Comparison of ENCODE assay signal across 26 cellular contexts in the genomic region with DNA sequence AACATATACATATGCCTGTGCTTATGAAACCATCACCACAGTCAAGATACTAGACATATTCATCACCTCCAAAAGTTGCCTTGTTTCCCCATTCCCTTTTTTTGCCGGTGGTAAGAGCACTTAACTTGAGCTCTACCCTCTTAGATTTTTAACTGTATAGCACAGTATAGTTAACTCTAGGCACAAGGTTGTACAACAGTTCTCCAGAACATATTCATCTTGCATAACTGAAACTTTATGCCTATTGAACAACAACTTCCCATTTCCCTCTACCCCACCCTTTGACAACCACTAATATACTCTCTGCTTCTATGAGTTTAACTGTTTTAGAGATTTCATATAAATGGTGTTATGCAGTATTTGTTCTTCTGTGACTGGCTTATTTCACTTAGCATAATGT.
"Had no signal": no experiment of that assay in that cellular context is flagged by ENCODE, and none has a peak within 500 bp of the region (broad histone marks: within the 10 kb centered on the region; RNA-seq: fewer than 3 reads in every experiment).

No MANE protein-coding gene starts in this region.

- H3K4me3 ChIP-seq: body of pancreas, cardiac muscle cell, lower lobe of right lung, neural progenitor cell, sigmoid colon, smooth muscle cell, thoracic aorta had no signal

- H2AFZ ChIP-seq: neural progenitor cell had no signal

- H3K27me3 Mint-ChIP-seq: activated naive CD4-positive, alpha-beta T cell treated with anti-CD3 and anti-CD28 coated beads, Interleukin-2, amount 50 U/mL, for 24 hours; naive thymus-derived CD8-positive, alpha-beta T cell; type B pancreatic cell had no signal

- H3K4me2 ChIP-seq: neural progenitor cell, smooth muscle cell had no signal

- H3K4me3 Mint-ChIP-seq: neural progenitor cell, type B pancreatic cell had no signal

- H3K36me3 ChIP-seq: cardiac muscle cell, lower lobe of right lung, neural progenitor cell, sigmoid colon, thoracic aorta, WERI-Rb-1 had no signal

- H3K27ac ChIP-seq: body of pancreas, cardiac muscle cell, lower lobe of right lung, neural progenitor cell, sigmoid colon, thoracic aorta, WERI-Rb-1 had no signal

- H3K27ac Mint-ChIP-seq: neural progenitor cell, type B pancreatic cell had no signal

- DNase-seq: activated CD4-positive, alpha-beta T cell treated with anti-CD3 and anti-CD28 coated beads for 1 hour; activated CD4-positive, alpha-beta T cell treated with anti-CD3 and anti-CD28 coated beads, Interleukin-2, amount 50 U/mL, for 1 hour; activated CD8-positive, alpha-beta T cell treated with anti-CD3 and anti-CD28 coated beads, Interleukin-2, amount 10 ng/mL, durations not matched to agents 7 days and 5 days; activated gamma-delta T cell treated with Interleukin-2 at 50 U/mL for 16 hours; activated T-cell treated with anti-CD3 and anti-CD28 coated beads, Interleukin-2, amount 50 U/mL, for 1 hour; anterior cingulate cortex; body of pancreas; effector CD4-positive, alpha-beta T cell; erythroblast; foreskin fibroblast; kidney; lower lobe of right lung; naive thymus-derived CD8-positive, alpha-beta T cell; sigmoid colon; stimulated activated CD4-positive, alpha-beta T cell treated with anti-CD3 and anti-CD28 coated beads, Interleukin-2, amount 100 ng/mL, for 48 hours; stimulated activated CD8-positive, alpha-beta memory T cell treated with anti-CD3 and anti-CD28 coated beads, Interleukin-4, amount 100 ng/mL, for 48 hours; stimulated activated naive CD4-positive, alpha-beta T cell treated with Interleukin-2 at 50 U/mL for 16 hours; WERI-Rb-1 had no signal

- H3K9ac ChIP-seq: neural progenitor cell had no signal

- H3K27me3 ChIP-seq: body of pancreas, cardiac muscle cell, neural progenitor cell, sigmoid colon had no signal

- H3K9me3 ChIP-seq: body of pancreas, lower lobe of right lung, sigmoid colon, thoracic aorta had no signal

- H3K9me3 Mint-ChIP-seq: activated naive CD4-positive, alpha-beta T cell treated with anti-CD3 and anti-CD28 coated beads, Interleukin-2, amount 50 U/mL, for 24 hours; naive thymus-derived CD8-positive, alpha-beta T cell; type B pancreatic cell had no signal

- H3K36me3 Mint-ChIP-seq: neural progenitor cell, type B pancreatic cell had no signal

- H3K4me1 ChIP-seq: body of pancreas, lower lobe of right lung, neural progenitor cell, sigmoid colon had no signal

- FAIRE-seq: TTC549 had no signal

- ATAC-seq: body of pancreas; left lobe of liver; lower lobe of right lung; naive thymus-derived CD8-positive, alpha-beta T cell had no signal
